9 cellular contexts compared by ENCODE assay signal in genomic region chr1:26959722-26960624, GRCh38. TPM values are rescaled to one million over a fixed set of nuclear protein-coding genes. Genes with fewer than 3 reads are reported as not detected.
A peak's percentile ranks its signal among the peaks of the same experiment; 100 is the strongest.
DNase-seq lines count a peak whose midpoint lies in the region; ATAC-seq and TF ChIP-seq lines count a peak whose summit lies in the region.
"Had no signal": no experiment of that assay in that cellular context is flagged by ENCODE, and none has a peak within 500 bp of the region (broad histone marks: within the 10 kb centered on the region; RNA-seq: fewer than 3 reads in every experiment).

A gene with protein sequence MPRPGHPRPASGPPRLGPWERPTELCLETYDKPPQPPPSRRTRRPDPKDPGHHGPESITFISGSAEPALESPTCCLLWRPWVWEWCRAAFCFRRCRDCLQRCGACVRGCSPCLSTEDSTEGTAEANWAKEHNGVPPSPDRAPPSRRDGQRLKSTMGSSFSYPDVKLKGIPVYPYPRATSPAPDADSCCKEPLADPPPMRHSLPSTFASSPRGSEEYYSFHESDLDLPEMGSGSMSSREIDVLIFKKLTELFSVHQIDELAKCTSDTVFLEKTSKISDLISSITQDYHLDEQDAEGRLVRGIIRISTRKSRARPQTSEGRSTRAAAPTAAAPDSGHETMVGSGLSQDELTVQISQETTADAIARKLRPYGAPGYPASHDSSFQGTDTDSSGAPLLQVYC (minus strand): TSS chr1:26960468. CDS start chr1:26952380, 8,088 bp downstream.

- TF ChIP-seq CTCF in GM12872 (IDR thresholded peaks at IDR 0.05; ENCODE audit: insufficient read depth, low read depth, low read length) = peak; percentile 16; the same call in 1 of the 3 replicates
- no peak for TF ChIP-seq CTCF in Panc1 (IDR thresholded peaks at IDR 0.05)

- peak; percentile 71 for ATAC-seq in Panc1
- ATAC-seq in GM18870 (IDR thresholded peaks at IDR 0.05; ENCODE audit: unreplicated experiment) = no peak

- POLR2A ChIA-PET in Panc1 (lab: Charles Lee) = interaction anchor here (0.6 to 0.7 kb wide), 2 partner anchors 41 to 60 kb away, joined by 3 to 4 read pairs; no protein-coding TSS in a partner anchor

- no peaks in the 10 kb centered on the region; the same call in 1 of the 2 replicates for H3K36me3 ChIP-seq in Panc1 (ENCODE audit: control insufficient read depth, insufficient read depth, low read length)
- no peaks in the 10 kb centered on the region for H3K36me3 ChIP-seq in iPS-20b (ENCODE audit: insufficient read depth, low read depth, low read length)

- H3K4me1 ChIP-seq in Panc1 (ENCODE audit: control insufficient read depth, insufficient read depth, low read length) (peaks cover 14% of the 10 kb centered on the region), iPS-20b (ENCODE audit: insufficient read depth, low read length) (no peaks in the 10 kb centered on the region)

- intact Hi-C loops in Panc1 (cut with micrococcal nuclease; ENCODE audit: unreplicated experiment) = no loop called here

- H3K9ac ChIP-seq in iPS-20b (ENCODE audit: low read depth, low read length) = peak within 1 kb of the TSS; percentile 62

- in situ Hi-C loops in Panc1 (cut with HindIII; ENCODE audit: low pct_unique_long_range_greater_than_20kb, low sequenced_read_pairs) = no loop called here

- H3K4me3 ChIP-seq in Panc1 (ENCODE audit: low read depth in 2 of 2, low read length in 2 of 2) (peak within 1 kb of the TSS; percentile 52 to 62), iPS-20b (ENCODE audit: low read length) (peak within 1 kb of the TSS; percentile 66)

- DNase-seq in Panc1 (ENCODE audit: low read depth, low spot score) (no peak), globus pallidus (ENCODE audit: low spot score) (no peak), mesenteric fat pad (ENCODE audit: low spot score) (no peak)
- DNase-seq in activated naive CD8-positive, alpha-beta T cell treated with anti-CD3 and anti-CD28 coated beads, Interleukin-2, amount 50 U/mL, for 16 hours (ENCODE audit: low read depth, low spot score) = peak; percentile 7
- DNase-seq in stimulated activated CD4-positive, alpha-beta T cell treated with anti-CD3 and anti-CD28 coated beads, Interleukin-4, amount 100 ng/mL, for 24 hours = peak; percentile 40

- H3K9me3 ChIP-seq in Panc1 (ENCODE audit: control insufficient read depth, insufficient read depth, low read depth, low read length) = peaks cover 6% of the 10 kb centered on the region; the same call in 1 of the 2 replicates
- H3K9me3 ChIP-seq in iPS-20b (ENCODE audit: insufficient read depth, low read depth, low read length) = no peaks in the 10 kb centered on the region

- CTCF ChIA-PET in Panc1 (lab: Charles Lee) = interaction anchor here (0.6 to 0.7 kb wide), 3 partner anchors 38 to 150 kb away, joined by 3 to 7 read pairs (median 3); no protein-coding TSS in a partner anchor

- BruUV-seq in Panc1 (replicated peaks; lab: Mats Ljungman, UMichigan) = no TSS peak

- H3K27ac ChIP-seq in Panc1 (ENCODE audit: low read length) (peak within 1 kb of the TSS; percentile 65), iPS-20b (ENCODE audit: low read length) (no peak within 1 kb of the TSS)

- H3K27me3 ChIP-seq in Panc1 (ENCODE audit: control insufficient read depth, insufficient read depth, low read length) (no peaks in the 10 kb centered on the region), iPS-20b (ENCODE audit: insufficient read depth, low read length) (peaks cover 40% of the 10 kb centered on the region)

RNA-seq across cellular contexts. Expression of the gene that starts here (rescaled TPM):
- total RNA-seq in Panc1 (2021; ENCODE audit: unreplicated experiment) (3.2 TPM), mesenteric fat pad (not detected)
- 3.8 TPM for polyA plus RNA-seq in Panc1 (2012; ENCODE audit: insufficient read length)
- total RNA-seq: HT1080 had no signal

Comparison
In these comparisons a context has a peak if more than half of its experiments do, and no peak if none do; other contexts are left out.
1. DNase-seq: peak in activated naive CD8-positive, alpha-beta T cell treated with anti-CD3 and anti-CD28 coated beads, Interleukin-2, amount 50 U/mL, for 16 hours (single experiment) and stimulated activated CD4-positive, alpha-beta T cell treated with anti-CD3 and anti-CD28 coated beads, Interleukin-4, amount 100 ng/mL, for 24 hours (single experiment); none in Panc1 (single experiment), globus pallidus (single experiment) and mesenteric fat pad (single experiment).